Comparison of ENCODE assay signal across 1 cellular context in the genomic region with DNA sequence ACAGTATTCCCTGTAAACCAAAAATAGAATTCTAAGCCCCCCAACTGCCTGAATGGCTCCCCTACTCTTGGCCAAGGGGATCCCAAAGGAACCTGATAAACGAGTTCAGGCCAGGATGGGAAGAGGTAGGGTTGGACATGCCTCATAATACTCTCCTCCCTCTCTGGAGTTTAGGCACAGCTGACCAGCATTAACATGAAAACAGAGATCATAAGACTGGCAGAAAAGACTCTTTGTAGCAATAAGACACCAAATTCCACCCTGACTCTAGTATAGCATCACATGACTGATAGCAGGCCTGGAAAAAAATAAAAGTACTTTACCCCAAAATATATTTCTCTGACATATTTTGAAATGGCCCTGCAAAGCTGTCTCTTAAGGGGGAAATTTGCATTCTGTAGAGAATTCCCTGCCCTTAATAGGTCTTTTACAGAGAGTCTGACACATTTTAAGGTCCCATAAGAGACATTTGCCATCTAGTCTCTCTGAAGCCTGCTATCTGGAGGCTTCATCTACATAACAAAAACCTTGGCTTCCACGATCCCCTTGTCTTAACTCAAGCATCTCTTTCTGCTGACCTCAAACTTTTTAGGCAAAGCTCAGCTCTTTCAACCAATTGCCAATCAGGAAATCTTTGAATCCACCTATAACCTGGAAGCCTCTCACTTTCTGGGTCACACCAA.
TF ChIP-seq lines count a peak whose summit lies in the region.

No MANE protein-coding gene starts in this region.

TF ChIP-seq in WTC11, 78 proteins besides CTCF, POLR2A, EP300 and RAD21 (continued from another document):
- no peak for TF ChIP-seq ZNF396 (CRISPR knock-in tag; IDR thresholded peaks at IDR 0.05; ENCODE audit: borderline replicate concordance)
- TF ChIP-seq STAT6 (CRISPR knock-in tag; conservative IDR thresholded peaks at IDR 0.05; ENCODE audit: low read depth): no peak
- TF ChIP-seq HMGA2 (CRISPR knock-in tag; IDR thresholded peaks at IDR 0.05): no peak
- no peak for TF ChIP-seq SOX15 (CRISPR knock-in tag; IDR thresholded peaks at IDR 0.05)
- no peak for TF ChIP-seq ZNF317 (CRISPR knock-in tag; IDR thresholded peaks at IDR 0.05; ENCODE audit: borderline replicate concordance, low read depth)
- TF ChIP-seq, protein P1, sequence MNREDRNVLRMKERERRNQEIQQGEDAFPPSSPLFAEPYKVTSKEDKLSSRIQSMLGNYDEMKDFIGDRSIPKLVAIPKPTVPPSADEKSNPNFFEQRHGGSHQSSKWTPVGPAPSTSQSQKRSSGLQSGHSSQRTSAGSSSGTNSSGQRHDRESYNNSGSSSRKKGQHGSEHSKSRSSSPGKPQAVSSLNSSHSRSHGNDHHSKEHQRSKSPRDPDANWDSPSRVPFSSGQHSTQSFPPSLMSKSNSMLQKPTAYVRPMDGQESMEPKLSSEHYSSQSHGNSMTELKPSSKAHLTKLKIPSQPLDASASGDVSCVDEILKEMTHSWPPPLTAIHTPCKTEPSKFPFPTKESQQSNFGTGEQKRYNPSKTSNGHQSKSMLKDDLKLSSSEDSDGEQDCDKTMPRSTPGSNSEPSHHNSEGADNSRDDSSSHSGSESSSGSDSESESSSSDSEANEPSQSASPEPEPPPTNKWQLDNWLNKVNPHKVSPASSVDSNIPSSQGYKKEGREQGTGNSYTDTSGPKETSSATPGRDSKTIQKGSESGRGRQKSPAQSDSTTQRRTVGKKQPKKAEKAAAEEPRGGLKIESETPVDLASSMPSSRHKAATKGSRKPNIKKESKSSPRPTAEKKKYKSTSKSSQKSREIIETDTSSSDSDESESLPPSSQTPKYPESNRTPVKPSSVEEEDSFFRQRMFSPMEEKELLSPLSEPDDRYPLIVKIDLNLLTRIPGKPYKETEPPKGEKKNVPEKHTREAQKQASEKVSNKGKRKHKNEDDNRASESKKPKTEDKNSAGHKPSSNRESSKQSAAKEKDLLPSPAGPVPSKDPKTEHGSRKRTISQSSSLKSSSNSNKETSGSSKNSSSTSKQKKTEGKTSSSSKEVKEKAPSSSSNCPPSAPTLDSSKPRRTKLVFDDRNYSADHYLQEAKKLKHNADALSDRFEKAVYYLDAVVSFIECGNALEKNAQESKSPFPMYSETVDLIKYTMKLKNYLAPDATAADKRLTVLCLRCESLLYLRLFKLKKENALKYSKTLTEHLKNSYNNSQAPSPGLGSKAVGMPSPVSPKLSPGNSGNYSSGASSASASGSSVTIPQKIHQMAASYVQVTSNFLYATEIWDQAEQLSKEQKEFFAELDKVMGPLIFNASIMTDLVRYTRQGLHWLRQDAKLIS (CRISPR knock-in tag; IDR thresholded peaks at IDR 0.05; ENCODE audit: borderline replicate concordance): no peak
